In the genomic region with DNA sequence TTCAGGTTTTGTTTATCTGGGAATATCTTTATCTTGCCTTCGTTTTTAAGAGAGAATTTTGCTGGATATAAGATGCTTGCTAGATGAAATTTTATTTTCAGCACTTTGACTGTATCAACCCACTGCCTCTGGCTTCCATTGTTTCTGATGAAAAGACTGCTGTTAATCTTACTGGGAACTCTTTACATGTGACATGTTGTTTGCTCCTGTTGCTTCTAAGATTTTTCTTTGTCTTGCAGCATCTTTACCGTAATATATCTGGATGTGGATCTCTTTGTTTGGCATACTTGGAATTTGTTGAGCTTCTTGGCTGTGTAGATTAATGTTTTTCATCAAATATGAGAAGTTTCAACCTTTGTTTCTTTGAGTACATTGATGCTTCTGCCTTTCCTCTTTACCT, we compare ENCODE assay signal across 2 cellular contexts.
TF ChIP-seq lines count a peak whose summit lies in the region.

No MANE protein-coding gene starts in this region.

TF ChIP-seq in HCT116, 20 proteins besides CTCF, POLR2A, EP300 and RAD21:
- TF ChIP-seq ZFX (IDR thresholded peaks at IDR 0.05) (no peak), FOSL1 (IDR thresholded peaks at IDR 0.05; ENCODE audit: low read depth) (no peak), CBX3 (IDR thresholded peaks at IDR 0.05; ENCODE audit: low read depth) (0 out of 2 replicates have a peak, but pooled peaks have one; percentile 52)

TF ChIP-seq in WTC11, 78 proteins besides CTCF, POLR2A, EP300 and RAD21:
- no peak for TF ChIP-seq ESRRA (CRISPR knock-in tag; IDR thresholded peaks at IDR 0.05; ENCODE audit: borderline replicate concordance)
- TF ChIP-seq ZNF317 (CRISPR knock-in tag; IDR thresholded peaks at IDR 0.05; ENCODE audit: borderline replicate concordance, low read depth) = peak; percentile 90
- no peak for TF ChIP-seq KAT7 (CRISPR knock-in tag; IDR thresholded peaks at IDR 0.05; ENCODE audit: borderline replicate concordance)
